18 cellular contexts compared by ENCODE assay signal in the genomic region with DNA sequence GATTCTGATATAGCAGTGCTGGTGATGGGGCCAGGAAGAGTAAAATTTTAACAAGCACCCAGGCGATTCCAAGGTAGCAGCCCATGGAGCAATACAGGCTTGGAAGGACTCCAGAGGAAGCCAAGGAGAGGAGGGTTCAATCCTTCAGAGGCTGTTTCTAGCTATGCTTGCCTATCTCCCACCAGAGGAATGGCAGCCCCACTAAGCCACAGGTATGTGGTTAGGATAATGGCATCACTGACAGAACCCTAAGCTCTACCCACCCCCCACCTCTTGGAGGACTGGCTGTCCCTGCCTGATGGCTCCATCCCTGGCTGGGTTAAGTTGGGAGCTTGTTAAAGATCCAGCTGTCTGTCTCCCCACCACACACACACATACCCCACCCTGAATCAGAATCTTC.
"Had no signal": no experiment of that assay in that cellular context is flagged by ENCODE, and none has a peak within 500 bp of the region (broad histone marks: within the 10 kb centered on the region; RNA-seq: fewer than 3 reads in every experiment).

No MANE protein-coding gene starts in this region.

- DNase-seq: activated B cell treated with CpG ODN at 0.5 μM for 24 hours; activated CD4-positive, alpha-beta T cell treated with anti-CD3 and anti-CD28 coated beads, Interleukin-2, amount 10 ng/mL, durations not matched to agents 24 days and 14 days; activated effector memory CD4-positive, alpha-beta T cell treated with Interleukin-2 at 50 U/mL for 16 hours; activated T-cell treated with anti-CD3 and anti-CD28 coated beads, Interleukin-2, amount 50 U/mL, for 24 hours; amygdala; cerebellar nuclear complex; effector memory CD8-positive, alpha-beta T cell; hippocampal formation; mammary epithelial cell; mucosa of descending colon; natural killer cell; occipital lobe; stimulated activated CD4-positive, alpha-beta T cell treated with anti-CD3 and anti-CD28 coated beads, Interleukin-12 subunit alpha, Interleukin-12 subunit beta, amount 100 ng/mL, for 4 hours; stimulated activated naive CD4-positive, alpha-beta T cell treated with Interleukin-2 at 50 U/mL for 16 hours; T-cell; T1000 had no signal

- ATAC-seq: effector memory CD8-positive, alpha-beta T cell; gastroesophageal sphincter; mucosa of descending colon; natural killer cell; sciatic nerve; T-cell had no signal

- H3K9me3 ChIP-seq: gastroesophageal sphincter, mucosa of descending colon had no signal

- H3K4me1 ChIP-seq: gastroesophageal sphincter had no signal

- H3K27ac ChIP-seq: gastroesophageal sphincter had no signal

- H3K4me3 ChIP-seq: gastroesophageal sphincter, mucosa of descending colon had no signal

- H3K27me3 ChIP-seq: gastroesophageal sphincter had no signal
